ENCODE assay signal across 8 cellular contexts in genomic region chr7:46932656-46933424, GRCh38.
DNase-seq lines count a peak whose midpoint lies in the region; ATAC-seq, FAIRE-seq and TF ChIP-seq lines count a peak whose summit lies in the region.

No MANE protein-coding gene starts in this region.

- no peaks in the 10 kb centered on the region for H3K27me3 ChIP-seq in thoracic aorta (replicated peaks; ENCODE audit: insufficient read depth)

- intact Hi-C loops in left cardiac atrium (cut with DNase I) = loop anchor here in 1 of 2 donors (5.0 kb wide), 1 partner anchor 331 kb away; no protein-coding TSS in a partner anchor

- H3K4me3 ChIP-seq in thoracic aorta = no peak overlapping the region

- no peak overlapping the region for H3K27ac Mint-ChIP-seq in activated naive CD4-positive, alpha-beta T cell treated with anti-CD3 and anti-CD28 coated beads, Interleukin-2, amount 10 ng/mL, durations not matched to agents 7 days and 5 days

- no peaks in the 10 kb centered on the region for H3K36me3 Mint-ChIP-seq in activated naive CD4-positive, alpha-beta T cell treated with anti-CD3 and anti-CD28 coated beads, Interleukin-2, amount 10 ng/mL, durations not matched to agents 7 days and 5 days

- H3K4me3 Mint-ChIP-seq in activated naive CD4-positive, alpha-beta T cell treated with anti-CD3 and anti-CD28 coated beads, Interleukin-2, amount 10 ng/mL, durations not matched to agents 7 days and 5 days = no peak overlapping the region

- H3K9me3 ChIP-seq in thoracic aorta = no peaks in the 10 kb centered on the region

- ATAC-seq in left cardiac atrium = peak; percentile 85 to 90
- ATAC-seq in thoracic aorta (ENCODE audit: insufficient number of reproducible peaks, low FRiP score, low read depth) = peak; percentile 52
- ATAC-seq in HG03378 (IDR thresholded peaks at IDR 0.05; ENCODE audit: unreplicated experiment) = no peak

- DNase-seq in HTR-8/SVneo (ENCODE audit: insufficient read length, low spot score) (peak; percentile 24), left cardiac atrium (peak; percentile 52), thoracic aorta (ENCODE audit: low spot score) (peak; percentile 9), NCI-H1092 (lab: John Stamatoyannopoulos, UW) (no peak), HuH-7 (ENCODE audit: low spot score) (no peak)
- no peak for DNase-seq in activated naive CD4-positive, alpha-beta T cell treated with anti-CD3 and anti-CD28 coated beads, Interleukin-2, amount 10 ng/mL, durations not matched to agents 7 days and 5 days

- H3K27me3 Mint-ChIP-seq in activated naive CD4-positive, alpha-beta T cell treated with anti-CD3 and anti-CD28 coated beads, Interleukin-2, amount 10 ng/mL, durations not matched to agents 7 days and 5 days = no peaks in the 10 kb centered on the region

- H3K27ac ChIP-seq in thoracic aorta = no peak overlapping the region

- H3K4me1 ChIP-seq in thoracic aorta (ENCODE audit: control insufficient read depth in 1 of 2, low read depth in 2 of 2) = peaks cover 11 to 24% of the 10 kb centered on the region in 2 donors

- no peak for FAIRE-seq in HTR-8/SVneo (lab: Jason Lieb, UNC)
- peak; percentile 64 for FAIRE-seq in TTC549 (lab: Jason Lieb, UNC)

- CTCF ChIA-PET in activated naive CD4-positive, alpha-beta T cell treated with anti-CD3 and anti-CD28 coated beads, Interleukin-2, amount 10 ng/mL, durations not matched to agents 7 days and 5 days (lab: Charles Lee) = no interaction called here

- H3K9me3 Mint-ChIP-seq in activated naive CD4-positive, alpha-beta T cell treated with anti-CD3 and anti-CD28 coated beads, Interleukin-2, amount 10 ng/mL, durations not matched to agents 7 days and 5 days = peaks cover 7% of the 10 kb centered on the region

- TF ChIP-seq CTCF in thoracic aorta (IDR thresholded peaks at IDR 0.05) = no peak

- H3K4me1 Mint-ChIP-seq in activated naive CD4-positive, alpha-beta T cell treated with anti-CD3 and anti-CD28 coated beads, Interleukin-2, amount 10 ng/mL, durations not matched to agents 7 days and 5 days = no peaks in the 10 kb centered on the region

- no peaks in the 10 kb centered on the region for H3K36me3 ChIP-seq in thoracic aorta

Comparison
In these comparisons a context has a peak if more than half of its experiments do, and no peak if none do; other contexts are left out.
1. DNase-seq: peak in HTR-8/SVneo (single experiment), left cardiac atrium (single experiment) and thoracic aorta (single experiment); none in NCI-H1092 (single experiment), HuH-7 (single experiment) and activated naive CD4-positive, alpha-beta T cell treated with anti-CD3 and anti-CD28 coated beads, Interleukin-2, amount 10 ng/mL, durations not matched to agents 7 days and 5 days (single experiment).